In genomic region chr14:50363734-50364113, GRCh38 we compare ENCODE assay signal across 8 cellular contexts. TPM values are rescaled to one million over a fixed set of nuclear protein-coding genes. Genes with fewer than 3 reads are reported as not detected.
A peak's percentile ranks its signal among the peaks of the same experiment; 100 is the strongest.
DNase-seq lines count a peak whose midpoint lies in the region; ATAC-seq and TF ChIP-seq lines count a peak whose summit lies in the region.

No MANE protein-coding gene starts in this region.

- no peaks in the 10 kb centered on the region for H4K20me1 ChIP-seq in OCI-LY7 (ENCODE audit: insufficient read depth, low read length)

- peaks cover 12% of the 10 kb centered on the region for H3K4me1 ChIP-seq in OCI-LY7 (ENCODE audit: insufficient read depth, low read length, poor library complexity, severe bottlenecking)
- peaks cover 36% of the 10 kb centered on the region for H3K4me1 ChIP-seq in body of pancreas
- H3K4me1 ChIP-seq in naive thymus-derived CD4-positive, alpha-beta T cell (ENCODE audit: control insufficient read depth in 2 of 2, insufficient read depth in 2 of 2, low read length in 2 of 2) = peaks cover 10 to 12% of the 10 kb centered on the region in 2 donors
- H3K4me1 ChIP-seq in prostate gland (replicated peaks) = no peaks in the 10 kb centered on the region

- TF ChIP-seq CTCF in OCI-LY7 (conservative IDR thresholded peaks at IDR 0.05; ENCODE audit: low read length) = no peak
- TF ChIP-seq CTCF in body of pancreas (IDR thresholded peaks at IDR 0.05) = no peak
- no peak for TF ChIP-seq CTCF in prostate gland (IDR thresholded peaks at IDR 0.05)

- DNase-seq in OCI-LY7 (ENCODE audit: low spot score) (peak; percentile 83), body of pancreas (peak in 1 of 4 donors; percentile 36), prostate gland (ENCODE audit: low spot score) (no peak), DMS79 treated with DMSO at 0.1 percent for 48 hours (lab: John Stamatoyannopoulos, UW) (no peak), NCI-H187 (lab: John Stamatoyannopoulos, UW) (no peak)
- DNase-seq in naive thymus-derived CD4-positive, alpha-beta T cell = peak in 8 of 9 donors; percentile 36 to 68 (median 57)

- H3K4me3 Mint-ChIP-seq in naive thymus-derived CD4-positive, alpha-beta T cell = peak overlapping the region; percentile 80 to 94 (median 90)

- no peak overlapping the region for H2AFZ ChIP-seq in OCI-LY7 (ENCODE audit: low read length)

- H3K27me3 Mint-ChIP-seq in naive thymus-derived CD4-positive, alpha-beta T cell = no peaks in the 10 kb centered on the region

- H3K36me3 ChIP-seq in OCI-LY7 (ENCODE audit: insufficient read depth, low read length) (no peaks in the 10 kb centered on the region), body of pancreas (replicated peaks in 1 of 2; ENCODE audit: insufficient read depth in 1 of 2, low read depth in 2 of 2) (no peaks in the 10 kb centered on the region), prostate gland (no peaks in the 10 kb centered on the region)
- peaks cover 0 to 3% (median 0%) of the 10 kb centered on the region in 3 experiments for H3K36me3 ChIP-seq in naive thymus-derived CD4-positive, alpha-beta T cell (ENCODE audit: control insufficient read depth in 2 of 3, insufficient read depth in 3 of 3, low read length in 3 of 3)

- H3K9me3 Mint-ChIP-seq in naive thymus-derived CD4-positive, alpha-beta T cell = peaks cover 0 to 5% (median 0%) of the 10 kb centered on the region in 11 donors

- intact Hi-C loops in OCI-LY7 (cut with micrococcal nuclease; ENCODE audit: unreplicated experiment) = loop anchor here (1.0 to 5.0 kb wide), 2 partner anchors 11 to 51 kb away; partner anchors contain the start of genes DMAC2L and L2HGDH
- intact Hi-C loops in body of pancreas (cut with DNase I) = no loop called here
- intact Hi-C loops in naive thymus-derived CD4-positive, alpha-beta T cell (cut with micrococcal nuclease) = loop anchor here (1.0 to 2.0 kb wide), 6 partner anchors 33 to 169 kb away; partner anchors contain the start of genes DMAC2L (in 2 of the 2), L2HGDH (in 2 of the 2), CDKL1 (in 1 of the 2) and MAP4K5 (in 1 of the 2)
- intact Hi-C loops in prostate gland (cut with DNase I) = no loop called here

- peaks cover 23 to 58% (median 43%) of the 10 kb centered on the region in 7 donors for H3K4me1 Mint-ChIP-seq in naive thymus-derived CD4-positive, alpha-beta T cell

- TF ChIP-seq POLR2A in body of pancreas (IDR thresholded peaks at IDR 0.05) (no peak), prostate gland (IDR thresholded peaks at IDR 0.05) (no peak)

- H3K27me3 ChIP-seq in body of pancreas (no peaks in the 10 kb centered on the region), prostate gland (replicated peaks; ENCODE audit: insufficient read depth) (no peaks in the 10 kb centered on the region)
- no peaks in the 10 kb centered on the region for H3K27me3 ChIP-seq in naive thymus-derived CD4-positive, alpha-beta T cell (ENCODE audit: control insufficient read depth in 2 of 2, insufficient read depth in 2 of 2, low read length in 2 of 2)

- no peaks in the 10 kb centered on the region for H3K79me2 ChIP-seq in OCI-LY7 (ENCODE audit: insufficient read depth, low read depth, low read length)

- ATAC-seq in GM18861 (IDR thresholded peaks at IDR 0.05; ENCODE audit: unreplicated experiment) = peak; percentile 95
- ATAC-seq in HG02840 (IDR thresholded peaks at IDR 0.05; ENCODE audit: low FRiP score, unreplicated experiment) = peak; percentile 94
- ATAC-seq in body of pancreas = peak; percentile 26
- ATAC-seq in naive thymus-derived CD4-positive, alpha-beta T cell = peak; percentile 94

- H3K4me3 ChIP-seq in OCI-LY7 (ENCODE audit: low read depth, low read length, poor library complexity, severe bottlenecking) = peak overlapping the region; percentile 35
- no peak overlapping the region for H3K4me3 ChIP-seq in body of pancreas
- peak overlapping the region; percentile 67 for H3K4me3 ChIP-seq in naive thymus-derived CD4-positive, alpha-beta T cell (ENCODE audit: low read length)
- no peak overlapping the region for H3K4me3 ChIP-seq in prostate gland

- H3K9me3 ChIP-seq in OCI-LY7 (ENCODE audit: low read length) = no peaks in the 10 kb centered on the region
- H3K9me3 ChIP-seq in body of pancreas = no peaks in the 10 kb centered on the region
- H3K9me3 ChIP-seq in naive thymus-derived CD4-positive, alpha-beta T cell (ENCODE audit: control insufficient read depth in 2 of 3, low read length in 3 of 3) = no peaks in the 10 kb centered on the region
- H3K9me3 ChIP-seq in prostate gland = no peaks in the 10 kb centered on the region

- 40 to 75% methylated on average over 3 of the region's 3 CpGs for WGBS in body of pancreas, 2 donors
- 32% methylated on average over 3 of the region's 3 CpGs for WGBS in prostate gland

- POLR2A ChIA-PET in OCI-LY7 (lab: Charles Lee) = interaction anchor here (1.0 to 1.2 kb wide), 2 partner anchors 27 to 165 kb away, joined by 3 read pairs; no protein-coding TSS in a partner anchor
- POLR2A ChIA-PET in naive thymus-derived CD4-positive, alpha-beta T cell (lab: Charles Lee) = interaction anchor here (0.6 to 1.3 kb wide), 3 partner anchors 168 to 728 kb away, joined by 3 read pairs; partner anchors contain the start of genes ATL1 and DNAAF2

- CTCF ChIA-PET in OCI-LY7 (lab: Charles Lee; ENCODE audit: unreplicated experiment) = no interaction called here
- CTCF ChIA-PET in naive thymus-derived CD4-positive, alpha-beta T cell (lab: Charles Lee) = interaction anchor here (1.3 kb wide), 1 partner anchor 28 kb away, joined by 3 read pairs; no protein-coding TSS in a partner anchor

- peak overlapping the region; percentile 90 to 95 (median 93) for H3K27ac Mint-ChIP-seq in naive thymus-derived CD4-positive, alpha-beta T cell

- H3K36me3 Mint-ChIP-seq in naive thymus-derived CD4-positive, alpha-beta T cell = peaks cover 5 to 27% (median 14%) of the 10 kb centered on the region in 5 donors

- H3K27ac ChIP-seq in OCI-LY7 (ENCODE audit: low read depth, low read length, poor library complexity, severe bottlenecking) (no peak overlapping the region), body of pancreas (no peak overlapping the region), prostate gland (peak overlapping the region in 1 of 2 donors; percentile 3)
- H3K27ac ChIP-seq in naive thymus-derived CD4-positive, alpha-beta T cell (ENCODE audit: low read depth, low read length) = peak overlapping the region; percentile 72

- H3K9me2 ChIP-seq in OCI-LY7 (ENCODE audit: insufficient read depth, low read length) = no peaks in the 10 kb centered on the region

- BruUV-seq in OCI-LY7 (replicated peaks; lab: Mats Ljungman, UMichigan) = no TSS peak

- H3K4me2 ChIP-seq in OCI-LY7 (ENCODE audit: low read length) = peak overlapping the region; percentile 73

RNA-seq across cellular contexts. Expression of gene CDKL1, which starts 33.0 kb away (rescaled TPM):
- 0.09 TPM in 1 of 2 replicates, not detected in the other for total RNA-seq in OCI-LY7 (2014; rRNA removed; shearing (Covaris generic))
- total RNA-seq in OCI-LY7 (2022) (0.22 and 0.36 TPM in 2 replicates), body of pancreas (1 to 10 TPM; 6.2 to 7.3 TPM), prostate gland (10 to 100 TPM in 1 of 2 donors, 1 to 10 TPM in 1; 3.4 to 18.5 TPM)
- 10 to 100 TPM in 1 of 5 experiments, 1 to 10 TPM in 4; 2.6 to 14.8 (median 4.9) TPM for total RNA-seq in naive thymus-derived CD4-positive, alpha-beta T cell
- 1 to 10 TPM; 2.0 to 7.1 TPM for polyA plus RNA-seq in naive thymus-derived CD4-positive, alpha-beta T cell

RNA-seq across cellular contexts. Expression of gene DMAC2L, which starts 51.6 kb away (rescaled TPM):
- 5.8 and 13.8 TPM in 2 replicates for total RNA-seq in OCI-LY7 (2014; rRNA removed; shearing (Covaris generic))
- 31.3 and 33.0 TPM in 2 replicates for total RNA-seq in OCI-LY7 (2022)
- 1 to 10 TPM; 2.6 to 3.9 TPM for total RNA-seq in body of pancreas
- 10 to 100 TPM; 15.5 to 21.2 (median 16.7) TPM for total RNA-seq in naive thymus-derived CD4-positive, alpha-beta T cell
- polyA plus RNA-seq in naive thymus-derived CD4-positive, alpha-beta T cell = 10 to 100 TPM; 13.1 to 27.5 TPM
- total RNA-seq in prostate gland = 10 to 100 TPM in 1 of 2 donors, 1 to 10 TPM in 1; 6.9 to 24.5 TPM

RNA-seq across cellular contexts. Expression of gene L2HGDH, which starts 51.7 kb away (rescaled TPM):
- 8.7 and 10.0 TPM in 2 replicates for total RNA-seq in OCI-LY7 (2014; rRNA removed; shearing (Covaris generic))
- total RNA-seq in OCI-LY7 (2022) (14.6 and 19.8 TPM in 2 replicates), body of pancreas (1 to 10 TPM; 3.4 to 4.9 TPM), prostate gland (1 to 10 TPM; 5.6 to 6.5 TPM)
- 10 to 100 TPM in 1 of 5 experiments, 1 to 10 TPM in 4; 3.7 to 10.1 (median 4.8) TPM for total RNA-seq in naive thymus-derived CD4-positive, alpha-beta T cell
- 1 to 10 TPM; 3.0 to 5.3 TPM for polyA plus RNA-seq in naive thymus-derived CD4-positive, alpha-beta T cell

Comparison
In these comparisons a context has a peak if more than half of its experiments do, and no peak if none do; other contexts are left out.
1. ATAC-seq: peak in every context shown above with its lines; median percentile 95 in GM18861; 94 in HG02840; 94 in naive thymus-derived CD4-positive, alpha-beta T cell; 26 in body of pancreas.
2. DNase-seq: peak in OCI-LY7 (single experiment) and naive thymus-derived CD4-positive, alpha-beta T cell (8 of 9); none in prostate gland (single experiment), DMS79 treated with DMSO at 0.1 percent for 48 hours (single experiment) and NCI-H187 (0 of 2).
3. H3K4me3 ChIP-seq: peak in OCI-LY7 (single experiment) and naive thymus-derived CD4-positive, alpha-beta T cell (single experiment); none in body of pancreas (0 of 2) and prostate gland (0 of 2).
4. intact Hi-C loops: an anchor here in OCI-LY7 (1.0 to 5.0 kb wide) and naive thymus-derived CD4-positive, alpha-beta T cell (1.0 to 2.0 kb wide); none called in body of pancreas and prostate gland.